ENCODE assay signal across 9 cellular contexts in genomic region chr10:124619195-124619594, GRCh38.
A peak's percentile ranks its signal among the peaks of the same experiment; 100 is the strongest.
DNase-seq lines count a peak whose midpoint lies in the region; ATAC-seq, FAIRE-seq and TF ChIP-seq lines count a peak whose summit lies in the region.
"Had no signal": no experiment of that assay in that cellular context is flagged by ENCODE, and none has a peak within 500 bp of the region (broad histone marks: within the 10 kb centered on the region; RNA-seq: fewer than 3 reads in every experiment).

No MANE protein-coding gene starts in this region.

- DNase-seq in GM18507 (ENCODE audit: extremely low spot score, insufficient read length, low read depth) (no peak), dorsolateral prefrontal cortex (no peak), sciatic nerve (ENCODE audit: low spot score) (no peak), pons (ENCODE audit: low spot score) (no peak), NCI-H146 (lab: John Stamatoyannopoulos, UW) (no peak), HuH-7.5 (ENCODE audit: low spot score) (no peak), ascending aorta (ENCODE audit: low spot score in 2 of 2) (no peak)

- H3K27ac ChIP-seq in KOPT-K1 (ENCODE audit: low read depth, low read length, poor library complexity, severe bottlenecking) = peak overlapping the region; percentile 99
- peak overlapping the region in 56 of 59 donors; percentile 56 to 98 (median 92) for H3K27ac ChIP-seq in dorsolateral prefrontal cortex
- no peak overlapping the region for H3K27ac ChIP-seq in ascending aorta

- H3K9me3 ChIP-seq in KOPT-K1 (ENCODE audit: insufficient read depth, low read length, poor library complexity, severe bottlenecking) (no peaks in the 10 kb centered on the region), ascending aorta (no peaks in the 10 kb centered on the region)

- H3K4me3 ChIP-seq in dorsolateral prefrontal cortex = no peak overlapping the region
- H3K4me3 ChIP-seq in ascending aorta = no peak overlapping the region

- ATAC-seq in sciatic nerve = peak; percentile 23

- H3K36me3 ChIP-seq in KOPT-K1 (ENCODE audit: insufficient read depth, low read length) (peaks cover 23% of the 10 kb centered on the region; the same call in 1 of the 2 replicates), ascending aorta (peaks cover 0 to 14% of the 10 kb centered on the region in 2 donors)

- peaks cover 0 to 5% of the 10 kb centered on the region in 2 donors for H3K4me1 ChIP-seq in ascending aorta

- FAIRE-seq in GM18507 (lab: Jason Lieb, UNC) = peak; percentile 63
- FAIRE-seq: islet of Langerhans had no signal

- no peaks in the 10 kb centered on the region for H3K27me3 ChIP-seq in dorsolateral prefrontal cortex
- H3K27me3 ChIP-seq in ascending aorta = no peaks in the 10 kb centered on the region

- TF ChIP-seq CTCF in dorsolateral prefrontal cortex (IDR thresholded peaks at IDR 0.05 in 54 of 56, conservative IDR thresholded peaks at IDR 0.05 in 2 of 56; ENCODE audit: low read depth in 1 of 56, partially characterized antibody in 56 of 56) (no peak), ascending aorta (IDR thresholded peaks at IDR 0.05) (no peak)

- intact Hi-C loops in dorsolateral prefrontal cortex (cut with DNase I) (loop anchor here in 1 of 2 donors (5.0 kb wide), 1 partner anchor 82 kb away; no protein-coding TSS in a partner anchor), sciatic nerve (cut with DNase I) (no loop called here), ascending aorta (cut with DNase I) (no loop called here)

Comparison
In these comparisons a context has a peak if more than half of its experiments do, and no peak if none do; other contexts are left out.
1. H3K27ac ChIP-seq: peak in KOPT-K1 (single experiment) and dorsolateral prefrontal cortex (56 of 59); none in ascending aorta (0 of 2).